ENCODE assay signal across 18 cellular contexts in the genomic region with DNA sequence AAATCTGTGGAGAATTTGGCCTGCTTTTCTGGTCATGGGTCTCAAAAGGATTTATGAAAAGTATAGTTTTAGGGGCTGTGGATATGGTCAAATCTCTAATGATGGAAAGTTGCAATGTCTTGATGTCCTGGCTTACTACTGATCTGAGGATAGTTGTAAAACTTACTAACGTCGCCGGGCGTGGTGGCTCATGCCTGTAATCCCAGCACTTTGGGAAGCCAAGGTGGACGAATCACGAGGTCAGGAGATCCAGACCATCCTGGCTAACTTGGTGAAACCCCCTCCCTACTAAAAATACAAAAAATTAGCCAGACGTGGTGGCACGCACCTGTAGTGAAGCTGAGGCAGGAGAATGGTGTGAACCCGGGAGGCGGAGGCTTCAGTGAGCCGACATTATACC. TPM values are rescaled to one million over a fixed set of nuclear protein-coding genes. Genes with fewer than 3 reads are reported as not detected.
A peak's percentile ranks its signal among the peaks of the same experiment; 100 is the strongest.
DNase-seq lines count a peak whose midpoint lies in the region; FAIRE-seq and TF ChIP-seq lines count a peak whose summit lies in the region.
"Had no signal": no experiment of that assay in that cellular context is flagged by ENCODE, and none has a peak within 500 bp of the region (broad histone marks: within the 10 kb centered on the region; RNA-seq: fewer than 3 reads in every experiment).

No MANE protein-coding gene starts in this region.

- WGBS in H1 (ENCODE audit: extremely low coverage in 1 of 2, insufficient coverage in 1 of 2, insufficient read length in 1 of 2, insufficient replicate concordance in 2 of 2, low coverage in 1 of 2, low lambda C conversion rate in 2 of 2, missing lambda C conversion rate in 1 of 2), 2 experiments = 23% methylated on average over 11 of the region's 11 CpGs; no CpG with 5 or more reads in 1 of the 2 experiments

- no peak overlapping the region for H4K5ac ChIP-seq in H1 (ENCODE audit: insufficient read length, low read depth, low read length)

- H3K36me3 ChIP-seq in HUES6 (ENCODE audit: control insufficient read depth, insufficient read depth, low read length) = peaks cover under 1% of the 10 kb centered on the region
- H3K36me3 ChIP-seq in H1 (ENCODE audit: control insufficient read depth in 2 of 4, insufficient read depth in 4 of 4, low read length in 3 of 4) = peaks cover 0 to 8% (median 0%) of the 10 kb centered on the region in 4 experiments; a peak in 1 of 8 replicates
- H3K36me3 ChIP-seq in iPS-20b (ENCODE audit: insufficient read depth, low read depth, low read length) = peaks cover 6% of the 10 kb centered on the region; the same call in 1 of the 2 replicates
- H3K36me3 ChIP-seq: BLaER1 treated with 17β-estradiol and CSF1 and Interleukin-3, amounts not matched to agents 10 nM and 100 nM; HAP-1 had no signal

- no peaks in the 10 kb centered on the region; the same call in 1 of the 2 replicates for H3K79me1 ChIP-seq in H1 (ENCODE audit: low read depth, low read length)

- H3K27me3 Mint-ChIP-seq in progenitor cell of endocrine pancreas = no peaks in the 10 kb centered on the region

- no peak overlapping the region for H2BK20ac ChIP-seq in H1 (ENCODE audit: low read length)

- no peak for TF ChIP-seq CTCF in H1 (IDR thresholded peaks at IDR 0.05; ENCODE audit: control extremely low read depth in 1 of 3, insufficient read depth in 1 of 3, low read depth in 1 of 3, low read length in 3 of 3)
- no peak for TF ChIP-seq CTCF in progenitor cell of endocrine pancreas (IDR thresholded peaks at IDR 0.05; ENCODE audit: unreplicated experiment)

- H3K27ac Mint-ChIP-seq in progenitor cell of endocrine pancreas = peak overlapping the region; percentile 91
- H3K27ac Mint-ChIP-seq: CD8-positive, alpha-beta T cell had no signal

- no peak overlapping the region for H3K4ac ChIP-seq in H1 (replicated peaks; ENCODE audit: insufficient read length, low read depth, low read length)

- H3K4me1 ChIP-seq in HUES6 (ENCODE audit: control insufficient read depth, insufficient read depth, low read length) = peaks cover 83% of the 10 kb centered on the region
- H3K4me1 ChIP-seq in H1 (replicated peaks in 1 of 4; ENCODE audit: control insufficient read depth in 3 of 4, insufficient read depth in 4 of 4, low read length in 3 of 4) = peaks cover 34 to 63% (median 48%) of the 10 kb centered on the region in 4 experiments
- peaks cover 74% of the 10 kb centered on the region for H3K4me1 ChIP-seq in iPS-20b (ENCODE audit: insufficient read depth, low read length)

- H3K36me3 Mint-ChIP-seq in progenitor cell of endocrine pancreas (ENCODE audit: insufficient read depth) = no peaks in the 10 kb centered on the region
- H3K36me3 Mint-ChIP-seq: CD8-positive, alpha-beta T cell had no signal

- H2AFZ ChIP-seq in H1 (ENCODE audit: low read length) = no peak overlapping the region

- TF ChIP-seq POLR2A in H1 (IDR thresholded peaks at IDR 0.05; ENCODE audit: control extremely low read depth in 1 of 2, low read depth in 2 of 2, low read length in 2 of 2) = no peak

- no peak for DNase-seq in H1 (ENCODE audit: low read depth in 1 of 2, low spot score in 2 of 2)
- no peak for DNase-seq in progenitor cell of endocrine pancreas (ENCODE audit: low spot score, unreplicated experiment)
- no peak for DNase-seq in HTR-8/SVneo (ENCODE audit: insufficient read length, low spot score)
- no peak for DNase-seq in activated CD4-positive, CD25-positive, alpha-beta regulatory T cell treated with anti-CD3 and anti-CD28 coated beads, Interleukin-2, amount 50 U/mL, for 72 hours
- no peak for DNase-seq in posterior vena cava (ENCODE audit: low spot score)
- DNase-seq: CD8-positive, alpha-beta T cell; KBM-7; NCI-H1417; NCI-H187 treated with DMSO at 0.1 percent for 48 hours; NCI-H226; NCI-H524; NCI-H82 had no signal

- no peak for FAIRE-seq in H1 (lab: Jason Lieb, UNC)
- no peak for FAIRE-seq in HTR-8/SVneo (lab: Jason Lieb, UNC)
- FAIRE-seq: D721Med, GM12892 had no signal

- H2BK5ac ChIP-seq in H1 (ENCODE audit: low read depth, low read length) = no peak overlapping the region

- CTCF ChIA-PET in H1 (lab: Charles Lee; ENCODE audit: partially characterized antibody) = interaction anchor here (2.1 kb wide), 1 partner anchor 37 kb away, joined by 5 read pairs; no protein-coding TSS in a partner anchor

- no peak overlapping the region for H3K4me3 Mint-ChIP-seq in progenitor cell of endocrine pancreas (ENCODE audit: low read depth)
- H3K4me3 Mint-ChIP-seq: CD8-positive, alpha-beta T cell had no signal

- H3K56ac ChIP-seq in H1 (replicated peaks; ENCODE audit: insufficient read length, low read depth, low read length) = no peak overlapping the region

- intact Hi-C loops in posterior vena cava (cut with DNase I) = no loop called here

- TF ChIP-seq EP300 in H1 (IDR thresholded peaks at IDR 0.05; ENCODE audit: borderline replicate concordance in 1 of 2, low read depth in 2 of 2, low read length in 2 of 2) = no peak

- peaks cover 22 to 23% of the 10 kb centered on the region in 2 experiments for H4K20me1 ChIP-seq in H1 (replicated peaks in 1 of 2; ENCODE audit: control insufficient read depth in 1 of 2, insufficient read depth in 2 of 2, low read length in 2 of 2)
- H4K20me1 ChIP-seq: BLaER1 treated with 17β-estradiol and CSF1 and Interleukin-3, amounts not matched to agents 10 nM and 100 nM had no signal

- H2BK120ac ChIP-seq in H1 (replicated peaks; ENCODE audit: low read depth, low read length) = no peak overlapping the region

- H3K27ac ChIP-seq in HUES6 (ENCODE audit: low read depth, low read length) (peak overlapping the region; percentile 53; the same call in 1 of the 2 replicates), H1 (ENCODE audit: low read depth, low read length) (peak overlapping the region; percentile 21; the same call in 1 of the 2 replicates), iPS-20b (ENCODE audit: low read length) (peak overlapping the region; percentile 75)
- H3K27ac ChIP-seq: BLaER1 treated with 17β-estradiol and CSF1 and Interleukin-3, amounts not matched to agents 10 nM and 100 nM had no signal

- H3K79me2 ChIP-seq in H1 (ENCODE audit: control insufficient read depth in 1 of 2, insufficient read depth in 2 of 2, low read length in 2 of 2) = peaks cover 78 to 100% of the 10 kb centered on the region in 2 experiments

- no peak overlapping the region for H2AK5ac ChIP-seq in H1 (ENCODE audit: low read depth, low read length)

- H3K9me3 Mint-ChIP-seq in progenitor cell of endocrine pancreas (ENCODE audit: low read depth) = no peaks in the 10 kb centered on the region
- H3K9me3 Mint-ChIP-seq: CD8-positive, alpha-beta T cell had no signal

- H3K27me3 ChIP-seq in HUES6 (ENCODE audit: control insufficient read depth, insufficient read depth, low read length) = no peaks in the 10 kb centered on the region
- H3K27me3 ChIP-seq in H1 (replicated peaks in 1 of 4; ENCODE audit: control insufficient read depth in 3 of 4, extremely low read depth in 1 of 4, insufficient read depth in 3 of 4, low read length in 3 of 4) = no peaks in the 10 kb centered on the region
- no peaks in the 10 kb centered on the region for H3K27me3 ChIP-seq in iPS-20b (ENCODE audit: insufficient read depth, low read length)
- H3K27me3 ChIP-seq: BLaER1 treated with 17β-estradiol and CSF1 and Interleukin-3, amounts not matched to agents 10 nM and 100 nM had no signal

- no peak overlapping the region for H3K23ac ChIP-seq in H1 (ENCODE audit: insufficient read length)

- H3K9me3 ChIP-seq in HUES6 (ENCODE audit: control insufficient read depth, insufficient read depth, low read depth, low read length) (no peaks in the 10 kb centered on the region), H1 (ENCODE audit: insufficient read depth in 2 of 2, low read depth in 1 of 2, low read length in 1 of 2) (no peaks in the 10 kb centered on the region), iPS-20b (ENCODE audit: insufficient read depth, low read depth, low read length) (no peaks in the 10 kb centered on the region)
- H3K9me3 ChIP-seq: HAP-1 had no signal

- H3K4me3 ChIP-seq in HUES6 (ENCODE audit: low read depth, low read length) = peak overlapping the region; percentile 40
- peak overlapping the region in 3 of 4 experiments; percentile 28 to 57 (median 34); a peak in 5 of 8 replicates for H3K4me3 ChIP-seq in H1 (ENCODE audit: extremely low read depth in 1 of 4, insufficient read depth in 2 of 4, low read depth in 3 of 4, low read length in 4 of 4)
- H3K4me3 ChIP-seq in iPS-20b (ENCODE audit: low read length) = peak overlapping the region; percentile 64
- H3K4me3 ChIP-seq: BLaER1 treated with 17β-estradiol and CSF1 and Interleukin-3, amounts not matched to agents 10 nM and 100 nM; HAP-1 had no signal

- H3K14ac ChIP-seq in H1 (ENCODE audit: insufficient read length) = no peak overlapping the region

- H4K8ac ChIP-seq in H1 (ENCODE audit: extremely low read depth, insufficient read depth, low read length) = no peak overlapping the region

- H3K4me2 ChIP-seq in H1 (ENCODE audit: insufficient read depth in 1 of 2, low read depth in 2 of 2, low read length in 2 of 2) = peak overlapping the region; percentile 80 to 93
- H3K4me2 ChIP-seq: BLaER1 treated with 17β-estradiol and CSF1 and Interleukin-3, amounts not matched to agents 10 nM and 100 nM had no signal

- POLR2A ChIA-PET in H1 (lab: Charles Lee; ENCODE audit: partially characterized antibody) = interaction anchor here (0.7 to 17.0 kb wide), 14 partner anchors 13 to 58 kb away, joined by 3 to 303 read pairs (median 4); a partner anchor contains a TSS

- no peak overlapping the region for H4K91ac ChIP-seq in H1 (replicated peaks; ENCODE audit: insufficient read length, low read length)

- TF ChIP-seq RAD21 in H1 (IDR thresholded peaks at IDR 0.05 in 1 of 2, conservative IDR thresholded peaks at IDR 0.05 in 1 of 2; ENCODE audit: low read depth in 2 of 2, low read length in 2 of 2) = no peak

- H2BK12ac ChIP-seq in H1 (ENCODE audit: low read depth, low read length) = peak overlapping the region; percentile 53; the same call in 1 of the 2 replicates

- no peak overlapping the region for H2BK15ac ChIP-seq in H1 (ENCODE audit: low read length)

- H3K9ac ChIP-seq in HUES6 (ENCODE audit: low read length) (peak overlapping the region; percentile 47), H1 (replicated peaks in 1 of 4; ENCODE audit: extremely low read depth in 1 of 4, low read depth in 3 of 4, low read length in 3 of 4) (peak overlapping the region in 1 of 4 experiments; percentile 39; a peak in 1 of 7 replicates), iPS-20b (ENCODE audit: low read depth, low read length) (peak overlapping the region; percentile 67)
- H3K9ac ChIP-seq: BLaER1 treated with 17β-estradiol and CSF1 and Interleukin-3, amounts not matched to agents 10 nM and 100 nM had no signal

- peak overlapping the region; percentile 61; the same call in 1 of the 2 replicates for H3K18ac ChIP-seq in H1 (ENCODE audit: extremely low read depth, low read length)

- peaks cover 3% of the 10 kb centered on the region for H3K23me2 ChIP-seq in H1 (ENCODE audit: low read depth, low read length)

- peaks cover 69% of the 10 kb centered on the region for H3K4me1 Mint-ChIP-seq in progenitor cell of endocrine pancreas (ENCODE audit: low read depth)

RNA-seq across cellular contexts. Expression of a gene that starts 19.6 kb away (rescaled TPM):
- total RNA-seq in H1 (2021; fragmentation: NEBNext Ultra II Directional; extraction: Animal tissue kit (Norgen Biotek cat#: 25700)) = 293 and 296 TPM in 2 replicates
- polyA plus RNA-seq in H1 (2011; rRNA removed) = 53.7 and 69.5 TPM in 2 replicates
- polyA plus RNA-seq in H1 (2011; cell fraction: cytosol; rRNA removed) = 68.9 TPM
- polyA plus RNA-seq in H1 (2011; cell fraction: nucleus; rRNA removed) = 102 TPM
- polyA plus RNA-seq in H1 (2012, experiment 1 of 2) = 85.2 to 149 TPM (median 103 TPM) in 4 replicates
- 12.6 TPM for polyA plus RNA-seq in H1 (2012, experiment 2 of 2)
- polyA plus RNA-seq in H1 (2013, experiment 1 of 2) = 97.8 TPM
- polyA plus RNA-seq in H1 (2013, experiment 2 of 2) = 89.4 TPM
- polyA minus RNA-seq in H1 (2011; rRNA and poly(A)+ RNA removed) = 269 and 275 TPM in 2 replicates
- 280 TPM for polyA minus RNA-seq in H1 (2011; cell fraction: cytosol; rRNA and poly(A)+ RNA removed)
- 319 TPM for polyA minus RNA-seq in H1 (2011; cell fraction: nucleus; rRNA and poly(A)+ RNA removed)
- 61.3 and 61.6 TPM in 2 replicates for total RNA-seq in progenitor cell of endocrine pancreas
- not detected for total RNA-seq in posterior vena cava
- total RNA-seq: CD8-positive, alpha-beta T cell had no signal

Comparison
In these comparisons a context has a peak if more than half of its experiments do, and no peak if none do; other contexts are left out.
1. H3K27ac ChIP-seq: peak in every context shown above with its lines; median percentile 75 in iPS-20b; 53 in HUES6; 21 in H1.
2. RNA of a gene that starts 19.6 kb away (total RNA-seq): 293 to 296 TPM in H1 and 61.3 to 61.6 TPM in progenitor cell of endocrine pancreas; not detected in posterior vena cava; every median in the first group is over 10 times any median in the second.
3. Peak in every context shown above with its lines, with median percentiles within 50 percentile points of each other: H3K4me3 ChIP-seq.